8 cellular contexts compared by ENCODE assay signal in genomic region chr4:77818667-77819408, GRCh38. TPM values are rescaled to one million over a fixed set of nuclear protein-coding genes. Genes with fewer than 3 reads are reported as not detected.
DNase-seq lines count a peak whose midpoint lies in the region; ATAC-seq and TF ChIP-seq lines count a peak whose summit lies in the region.

TSS of gene CNOT6L (minus strand) at chr4:77819368. CDS start at chr4:77819308, 60 bp downstream.

- peak within 1 kb of the TSS; percentile 99 for H2AFZ ChIP-seq in mammary epithelial cell (ENCODE audit: low read depth, low read length)

- peaks cover 52% of the 10 kb centered on the region for H3K79me2 ChIP-seq in mammary epithelial cell (ENCODE audit: insufficient read depth, low read length)

- H3K4me2 ChIP-seq in mammary epithelial cell (ENCODE audit: insufficient read depth, low read depth, low read length) = peak within 1 kb of the TSS; percentile 93

- POLR2A ChIA-PET in WTC11 (lab: Charles Lee) = no interaction called here

- H3K27me3 Mint-ChIP-seq in WTC11 (ENCODE audit: low read depth) = peaks cover 7% of the 10 kb centered on the region

- no peaks in the 10 kb centered on the region for H3K9me3 Mint-ChIP-seq in WTC11

- peaks cover 15% of the 10 kb centered on the region for H3K4me1 ChIP-seq in mammary epithelial cell (ENCODE audit: insufficient read depth, low read length)

- H3K9me3 ChIP-seq in mammary epithelial cell (replicated peaks; ENCODE audit: insufficient read depth, low read length) = no peaks in the 10 kb centered on the region

- dilution Hi-C loops in mammary epithelial cell (cut with HindIII; ENCODE audit: low sequenced_read_pairs) = no loop called here

- no peaks in the 10 kb centered on the region for H4K20me1 ChIP-seq in mammary epithelial cell (ENCODE audit: insufficient read depth, low read length)

- in situ Hi-C loops in mammary epithelial cell (cut with MboI; ENCODE audit: low sequenced_read_pairs in 2 of 2) = no loop called here

- no TSS peak for BruUV-seq in mammary epithelial cell (replicated peaks; lab: Mats Ljungman, UMichigan)

- intact Hi-C loops in mammary epithelial cell (cut with micrococcal nuclease) = loop anchor here (5.0 kb wide), 1 partner anchor 103 kb away; no protein-coding TSS in a partner anchor

- peak within 1 kb of the TSS; percentile 98 for H3K4me3 Mint-ChIP-seq in WTC11

- H3K9ac ChIP-seq in mammary epithelial cell (ENCODE audit: insufficient read depth, low read length) = peak within 1 kb of the TSS; percentile 90

- no peak for TF ChIP-seq POLR2A in NB4 (IDR thresholded peaks at IDR 0.05; ENCODE audit: extremely low read depth, insufficient read length)

- ATAC-seq in WTC11 = peak; percentile 13

- TF ChIP-seq CTCF in NB4 (IDR thresholded peaks at IDR 0.05; ENCODE audit: low read depth, low read length) = no peak
- TF ChIP-seq CTCF in WTC11 (IDR thresholded peaks at IDR 0.05) = no peak
- TF ChIP-seq CTCF in mammary epithelial cell (conservative IDR thresholded peaks at IDR 0.05 in 1 of 2, IDR thresholded peaks at IDR 0.05 in 1 of 2; ENCODE audit: extremely low read depth in 1 of 2, insufficient read depth in 1 of 2, low read depth in 1 of 2, low read length in 2 of 2) = no peak

- H3K36me3 ChIP-seq in mammary epithelial cell (ENCODE audit: insufficient read depth, low read length) = no peaks in the 10 kb centered on the region

- DNase-seq in EH (ENCODE audit: low read depth) (peak; percentile 72), H4 (ENCODE audit: low spot score) (peak; percentile 13), NB4 (ENCODE audit: low read depth) (peak; percentile 77), WTC11 (ENCODE audit: low spot score) (peak; percentile 63), mammary epithelial cell (peak; percentile 85), iPS-NIHi7 (ENCODE audit: extremely low spot score) (peak; percentile 50), OCI-M2 (lab: John Stamatoyannopoulos, UW; ENCODE audit: unreplicated experiment) (no peak)

- 5% methylated on average over 10 of the region's 83 CpGs for WGBS in mammary epithelial cell (ENCODE audit: low coverage, missing lambda C conversion rate)

- H3K4me3 ChIP-seq in NB4 (ENCODE audit: low read depth, low read length) (peak within 1 kb of the TSS; percentile 86), mammary epithelial cell (replicated peaks in 1 of 3; ENCODE audit: insufficient read depth in 1 of 3, low read depth in 2 of 3, low read length in 3 of 3) (peak within 1 kb of the TSS; percentile 72 to 98 (median 83)), skin epidermis (peak within 1 kb of the TSS; percentile 62 to 97 (median 84))

- no peaks in the 10 kb centered on the region for H3K27me3 ChIP-seq in mammary epithelial cell (ENCODE audit: insufficient read depth, low read length)

- peak within 1 kb of the TSS; percentile 91 for H3K27ac Mint-ChIP-seq in WTC11

- peaks cover 14% of the 10 kb centered on the region for H3K4me1 Mint-ChIP-seq in WTC11

- CTCF ChIA-PET in WTC11 (lab: Charles Lee) = interaction anchor here (0.6 to 2.0 kb wide), 6 partner anchors 20 to 386 kb away, joined by 3 to 7 read pairs (median 3); partner anchors contain the start of gene MRPL1
- CTCF ChIA-PET in mammary epithelial cell (lab: Charles Lee; ENCODE audit: low non-redundant PET) = no interaction called here

- no peaks in the 10 kb centered on the region for H3K36me3 Mint-ChIP-seq in WTC11

- H3K27ac ChIP-seq in mammary epithelial cell (ENCODE audit: insufficient read depth, low read depth, low read length) = peak within 1 kb of the TSS; percentile 93
- peak within 1 kb of the TSS; percentile 90 to 100 (median 99) for H3K27ac ChIP-seq in skin epidermis

TF ChIP-seq in WTC11, 78 proteins besides CTCF, POLR2A, EP300 and RAD21:
- TF ChIP-seq MLX (CRISPR knock-in tag; IDR thresholded peaks at IDR 0.05) (no peak), TCF7 (CRISPR knock-in tag; IDR thresholded peaks at IDR 0.05; ENCODE audit: low read depth) (no peak), NFYB (CRISPR knock-in tag; conservative IDR thresholded peaks at IDR 0.05; ENCODE audit: low read depth) (no peak), KAT7 (CRISPR knock-in tag; IDR thresholded peaks at IDR 0.05; ENCODE audit: borderline replicate concordance) (peak; percentile 68; the same call in 1 of the 2 replicates), USF2 (CRISPR knock-in tag; IDR thresholded peaks at IDR 0.05) (no peak), ETV6 (CRISPR knock-in tag; IDR thresholded peaks at IDR 0.05) (no peak), SMAD3 (CRISPR knock-in tag; IDR thresholded peaks at IDR 0.05; ENCODE audit: borderline replicate concordance) (0 out of 2 replicates have a peak, but pooled peaks have one; percentile 21), JAZF1 (CRISPR knock-in tag; IDR thresholded peaks at IDR 0.05) (no peak), RORB (CRISPR knock-in tag; IDR thresholded peaks at IDR 0.05) (no peak), HMGXB4 (CRISPR knock-in tag; IDR thresholded peaks at IDR 0.05) (no peak)

RNA-seq across cellular contexts. Expression of gene CNOT6L, which starts in this region (rescaled TPM):
- total RNA-seq in H4 (2014; rRNA removed; shearing (Covaris generic)) = 4.3 and 5.6 TPM in 2 replicates
- total RNA-seq in WTC11 (2021) (19.5 to 21.6 TPM (median 20.1 TPM) in 3 replicates), mammary epithelial cell (10 to 100 TPM; 23.3 to 36.5 TPM)
- 10.9 TPM for polyA plus RNA-seq in mammary epithelial cell
- 99.2 TPM for polyA minus RNA-seq in mammary epithelial cell
